In the genomic region with DNA sequence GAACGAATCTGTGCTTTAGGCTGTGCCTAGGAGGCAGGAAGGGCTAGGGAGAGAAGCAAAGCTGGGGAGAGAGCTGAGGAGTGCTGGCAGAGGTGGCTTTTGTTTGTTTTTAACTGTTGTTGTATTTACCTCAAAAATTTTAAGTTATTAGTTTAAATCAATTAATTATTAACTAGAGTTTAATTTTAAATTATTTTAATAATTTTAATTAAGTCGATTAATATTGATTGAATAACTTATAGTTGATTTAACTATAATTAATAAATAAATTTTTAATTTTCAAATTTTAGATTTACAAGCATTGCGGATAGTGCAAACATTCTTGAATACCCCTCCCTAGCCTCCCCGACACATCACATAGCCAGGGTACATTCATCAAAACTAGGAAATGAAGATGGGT, we compare ENCODE assay signal across 9 cellular contexts.
"Had no signal": no experiment of that assay in that cellular context is flagged by ENCODE, and none has a peak within 500 bp of the region (broad histone marks: within the 10 kb centered on the region; RNA-seq: fewer than 3 reads in every experiment).

No MANE protein-coding gene starts in this region.

- H3K36me3 ChIP-seq: HAP-1 had no signal

- DNase-seq: GM23248, GOT3, H7, HFFc6, IMR-90 had no signal

- H3K4me3 ChIP-seq: GM23248, HAP-1, K562 had no signal

- H3K27ac ChIP-seq: GM23248 had no signal

- FAIRE-seq: HTR-8/SVneo, K562 had no signal

- H3K4me1 ChIP-seq: HAP-1 had no signal

- ATAC-seq: HCT116, K562 had no signal
